In genomic region chr4:80471701-80472100, GRCh38 we compare ENCODE assay signal across 7 cellular contexts.
A peak's percentile ranks its signal among the peaks of the same experiment; 100 is the strongest.
DNase-seq lines count a peak whose midpoint lies in the region; ATAC-seq, FAIRE-seq and TF ChIP-seq lines count a peak whose summit lies in the region.

No MANE protein-coding gene starts in this region.

- H3K4me3 ChIP-seq in IMR-90 (ENCODE audit: insufficient read depth, low read depth, low read length) (peak overlapping the region; percentile 19), SK-N-SH (ENCODE audit: low read depth in 2 of 2, low read length in 1 of 2) (peak overlapping the region; percentile 35 to 47; a peak in 3 of 4 replicates), keratinocyte (ENCODE audit: control insufficient read depth in 2 of 3, extremely low read depth in 1 of 3, insufficient read depth in 2 of 3, low read depth in 1 of 3, low read length in 3 of 3) (no peak overlapping the region), upper lobe of left lung (peak overlapping the region in 3 of 4 donors; percentile 20 to 30 (median 26)), testis (no peak overlapping the region)

- intact Hi-C loops in IMR-90 (cut with micrococcal nuclease) (no loop called here), testis (cut with DNase I; ENCODE audit: low total_unique reads) (no loop called here)

- peak overlapping the region; percentile 1; the same call in 1 of the 2 replicates for H3K27ac ChIP-seq in IMR-90 (ENCODE audit: insufficient read depth, low read length)
- H3K27ac ChIP-seq in SK-N-SH (ENCODE audit: low read depth in 2 of 2, low read length in 1 of 2) = peak overlapping the region; percentile 33 to 43; a peak in 2 of 4 replicates
- no peak overlapping the region for H3K27ac ChIP-seq in keratinocyte (ENCODE audit: control insufficient read depth, insufficient read depth, low read length)
- no peak overlapping the region for H3K27ac ChIP-seq in upper lobe of left lung
- no peak overlapping the region for H3K27ac ChIP-seq in testis

- H2BK20ac ChIP-seq in IMR-90 (ENCODE audit: low read depth, low read length) = no peak overlapping the region

- H3F3A ChIP-seq in SK-N-SH (replicated peaks; ENCODE audit: insufficient read depth) = no peaks in the 10 kb centered on the region

- dilution Hi-C loops in IMR-90 (cut with HindIII; ENCODE audit: low sequenced_read_pairs, unreplicated experiment) (no loop called here), keratinocyte (cut with MboI; ENCODE audit: extremely low pct_ligation_motif_present, low sequenced_read_pairs) (no loop called here)

- H3K56ac ChIP-seq in IMR-90 (ENCODE audit: extremely low read depth, insufficient read depth, low read length) = no peak overlapping the region

- H2BK15ac ChIP-seq in IMR-90 (ENCODE audit: low read depth, low read length) = no peak overlapping the region

- no peaks in the 10 kb centered on the region for H3K36me3 ChIP-seq in IMR-90 (ENCODE audit: control insufficient read depth, insufficient read depth, low read length)
- no peaks in the 10 kb centered on the region for H3K36me3 ChIP-seq in SK-N-SH (replicated peaks in 1 of 2; ENCODE audit: control insufficient read depth in 1 of 2, insufficient read depth in 2 of 2, low read length in 1 of 2)
- H3K36me3 ChIP-seq in keratinocyte (ENCODE audit: control insufficient read depth in 2 of 2, extremely low read depth in 1 of 2, insufficient read depth in 2 of 2, low read length in 2 of 2) = no peaks in the 10 kb centered on the region
- H3K36me3 ChIP-seq in upper lobe of left lung = no peaks in the 10 kb centered on the region
- H3K36me3 ChIP-seq in testis (ENCODE audit: low read depth, missing control alignments) = no peaks in the 10 kb centered on the region

- TF ChIP-seq POLR2A in IMR-90 (IDR thresholded peaks at IDR 0.05; ENCODE audit: low read depth, low read length) (no peak), upper lobe of left lung (IDR thresholded peaks at IDR 0.05) (no peak), testis (IDR thresholded peaks at IDR 0.05) (no peak)

- peak overlapping the region; percentile 35 to 61; a peak in 1 of 4 replicates for H4K8ac ChIP-seq in IMR-90 (ENCODE audit: low read depth in 2 of 2, low read length in 2 of 2)

- ATAC-seq in IMR-90 (ENCODE audit: low read depth) (peak; percentile 92), upper lobe of left lung (ENCODE audit: low FRiP score in 2 of 2) (peak in 1 of 2 donors; percentile 61), GM21526 (IDR thresholded peaks at IDR 0.05; ENCODE audit: low FRiP score, unreplicated experiment) (no peak)

- H2AK5ac ChIP-seq in IMR-90 (ENCODE audit: low read depth, low read length) = no peak overlapping the region

- CTCF ChIA-PET in IMR-90 (lab: Yijun Ruan, JAX) (interaction anchor here (1.0 kb wide), 1 partner anchor 105 kb away, joined by 3 read pairs; no protein-coding TSS in a partner anchor), SK-N-SH (lab: Yijun Ruan, JAX) (no interaction called here)

- no peak for TF ChIP-seq CTCF in IMR-90 (conservative IDR thresholded peaks at IDR 0.05; ENCODE audit: low read depth, low read length)
- no peak for TF ChIP-seq CTCF in SK-N-SH (IDR thresholded peaks at IDR 0.05)
- no peak for TF ChIP-seq CTCF in keratinocyte (optimal IDR thresholded peaks at IDR 0.05 in 1 of 3, IDR thresholded peaks at IDR 0.05 in 1 of 3, conservative IDR thresholded peaks at IDR 0.05 in 1 of 3; ENCODE audit: extremely low read depth in 1 of 3, insufficient read depth in 2 of 3, low read length in 3 of 3)
- TF ChIP-seq CTCF in upper lobe of left lung (IDR thresholded peaks at IDR 0.05) = no peak
- no peak for TF ChIP-seq CTCF in testis (IDR thresholded peaks at IDR 0.05)

- H2BK120ac ChIP-seq in IMR-90 (ENCODE audit: low read depth, low read length) = no peak overlapping the region

- no peaks in the 10 kb centered on the region for H3K9me3 ChIP-seq in IMR-90 (ENCODE audit: control insufficient read depth, insufficient read depth, low read length)
- H3K9me3 ChIP-seq in SK-N-SH = no peaks in the 10 kb centered on the region
- H3K9me3 ChIP-seq in keratinocyte (ENCODE audit: control insufficient read depth, low read depth, low read length) = no peaks in the 10 kb centered on the region
- no peaks in the 10 kb centered on the region for H3K9me3 ChIP-seq in upper lobe of left lung
- H3K9me3 ChIP-seq in testis = no peaks in the 10 kb centered on the region

- in situ Hi-C loops in IMR-90 (cut with MboI; ENCODE audit: low sequenced_read_pairs) = no loop called here

- H3K14ac ChIP-seq in IMR-90 (replicated peaks; ENCODE audit: low read depth, low read length) = peak overlapping the region; percentile 44

- peak overlapping the region; percentile 87 for H2AK9ac ChIP-seq in IMR-90 (replicated peaks; ENCODE audit: low read depth, low read length, poor library complexity)

- 0 out of 2 replicates have a peak overlapping the region, but pooled peaks have one; percentile 24 for H3K23ac ChIP-seq in IMR-90 (ENCODE audit: low read depth, low read length)

- TF ChIP-seq EP300 in SK-N-SH (IDR thresholded peaks at IDR 0.05; ENCODE audit: borderline replicate concordance in 1 of 2, low read depth in 1 of 2, low read length in 1 of 2) (no peak), upper lobe of left lung (IDR thresholded peaks at IDR 0.05) (no peak)

- 27% methylated on average over 3 of the region's 9 CpGs; no CpG with 5 or more reads in 1 of the 2 experiments for WGBS in IMR-90 (ENCODE audit: extremely low coverage in 2 of 2, insufficient read length in 1 of 2), 2 experiments
- 21% methylated on average over 9 of the region's 9 CpGs for WGBS in SK-N-SH (ENCODE audit: low lambda C conversion rate)
- 29 to 33% methylated on average over 9 of the region's 9 CpGs for WGBS in upper lobe of left lung, 2 donors
- 33 to 56% methylated on average over 9 of the region's 9 CpGs for WGBS in testis, 2 donors

- H4K91ac ChIP-seq in IMR-90 (ENCODE audit: insufficient read depth, low read depth, low read length) = no peak overlapping the region; the same call in 1 of the 2 replicates

- H3K4me1 ChIP-seq in IMR-90 (ENCODE audit: control insufficient read depth, insufficient read depth, low read length) (peaks cover under 1% of the 10 kb centered on the region), SK-N-SH (ENCODE audit: control insufficient read depth in 1 of 2, insufficient read depth in 2 of 2, low read depth in 1 of 2, low read length in 1 of 2) (no peaks in the 10 kb centered on the region; a peak in 1 of 4 replicates), keratinocyte (ENCODE audit: control insufficient read depth, extremely low read depth, insufficient read depth, low read length) (no peaks in the 10 kb centered on the region), upper lobe of left lung (no peaks in the 10 kb centered on the region), testis (no peaks in the 10 kb centered on the region)

- DNase-seq in IMR-90 (peak; percentile 67), SK-N-SH (no peak), keratinocyte (ENCODE audit: low read depth, low spot score) (no peak), upper lobe of left lung (peak; percentile 8 to 63), NK-92 (lab: John Stamatoyannopoulos, UW; ENCODE audit: unreplicated experiment) (no peak), testis (no peak)

- no peaks in the 10 kb centered on the region for H3K79me2 ChIP-seq in SK-N-SH (ENCODE audit: insufficient read depth)
- no peaks in the 10 kb centered on the region for H3K79me2 ChIP-seq in keratinocyte (ENCODE audit: control insufficient read depth, insufficient read depth, low read length)

- H3K9me2 ChIP-seq in SK-N-SH = no peaks in the 10 kb centered on the region; the same call in 1 of the 2 replicates

- H4K20me1 ChIP-seq in IMR-90 (ENCODE audit: insufficient read depth, low read length) (no peaks in the 10 kb centered on the region), SK-N-SH (ENCODE audit: insufficient read depth) (no peaks in the 10 kb centered on the region), keratinocyte (ENCODE audit: control insufficient read depth, extremely low read depth, insufficient read depth, low read length) (no peaks in the 10 kb centered on the region)

- BruUV-seq in IMR-90 (replicated peaks; lab: Mats Ljungman, UMichigan) = no TSS peak

- H3K9ac ChIP-seq in IMR-90 (ENCODE audit: low read depth, low read length) = peak overlapping the region; percentile 30
- H3K9ac ChIP-seq in SK-N-SH = peak overlapping the region; percentile 22; the same call in 1 of the 2 replicates
- no peak overlapping the region for H3K9ac ChIP-seq in keratinocyte (ENCODE audit: control insufficient read depth, extremely low read depth, insufficient read depth, low read length)

- no peak overlapping the region; the same call in 1 of the 2 replicates for H3K4ac ChIP-seq in IMR-90 (ENCODE audit: low read depth, low read length)

- H3K9me1 ChIP-seq in IMR-90 (ENCODE audit: insufficient read depth, low read length) = no peaks in the 10 kb centered on the region; the same call in 1 of the 2 replicates
- no peaks in the 10 kb centered on the region for H3K9me1 ChIP-seq in keratinocyte (ENCODE audit: control insufficient read depth, extremely low read depth, insufficient read depth, low read length)

- H3K79me1 ChIP-seq in IMR-90 (ENCODE audit: low read depth in 1 of 2, low read length in 2 of 2) = no peaks in the 10 kb centered on the region

- TF ChIP-seq RAD21 in IMR-90 (IDR thresholded peaks at IDR 0.05; ENCODE audit: low read length) = no peak; the same call in 1 of the 2 replicates
- TF ChIP-seq RAD21 in SK-N-SH (IDR thresholded peaks at IDR 0.05; ENCODE audit: low read length) = no peak

- H2AFZ ChIP-seq in IMR-90 (replicated peaks; ENCODE audit: low read length, poor library complexity) (peak overlapping the region; percentile 83), SK-N-SH (ENCODE audit: low read depth) (peak overlapping the region; percentile 75), keratinocyte (ENCODE audit: control insufficient read depth, low read length) (peak overlapping the region; percentile 85)

- H4K5ac ChIP-seq in IMR-90 (ENCODE audit: low read depth, low read length) = no peak overlapping the region

- no peak overlapping the region for H3K18ac ChIP-seq in IMR-90 (ENCODE audit: low read depth, low read length)

- no peaks in the 10 kb centered on the region for H3K27me3 ChIP-seq in IMR-90 (ENCODE audit: control insufficient read depth, insufficient read depth, low read length)
- no peaks in the 10 kb centered on the region for H3K27me3 ChIP-seq in SK-N-SH (ENCODE audit: insufficient read depth)
- H3K27me3 ChIP-seq in keratinocyte (ENCODE audit: control insufficient read depth, extremely low read depth, insufficient read depth, low read length) = no peaks in the 10 kb centered on the region
- H3K27me3 ChIP-seq in upper lobe of left lung = no peaks in the 10 kb centered on the region
- H3K27me3 ChIP-seq in testis = no peaks in the 10 kb centered on the region

- POLR2A ChIA-PET in IMR-90 (lab: Charles Lee; ENCODE audit: unreplicated experiment) (no interaction called here), SK-N-SH (lab: Yijun Ruan, JAX) (no interaction called here)

- H3K4me2 ChIP-seq in IMR-90 (ENCODE audit: low read depth, low read length) = peak overlapping the region; percentile 77
- peak overlapping the region; percentile 72 for H3K4me2 ChIP-seq in SK-N-SH
- H3K4me2 ChIP-seq in keratinocyte (ENCODE audit: control insufficient read depth, extremely low read depth, insufficient read depth, low read depth, low read length) = peak overlapping the region; percentile 44

- no peak overlapping the region for H2BK5ac ChIP-seq in IMR-90 (ENCODE audit: low read depth, low read length, poor library complexity, severe bottlenecking)

- no peak for FAIRE-seq in keratinocyte (lab: Jason Lieb, UNC)

TF ChIP-seq in SK-N-SH, 30 proteins besides CTCF, POLR2A, EP300 and RAD21 (continues in another document):
- no peak for TF ChIP-seq SMC3 (IDR thresholded peaks at IDR 0.05; ENCODE audit: low read depth, low read length)

Comparison
In these comparisons a context has a peak if more than half of its experiments do, and no peak if none do; other contexts are left out.
1. DNase-seq: peak in IMR-90 (single experiment) and upper lobe of left lung (2 of 2); none in SK-N-SH (single experiment), keratinocyte (single experiment), NK-92 (single experiment) and testis (single experiment).
2. H3K27ac ChIP-seq: peak in IMR-90 (single experiment) and SK-N-SH (2 of 2); none in keratinocyte (single experiment), upper lobe of left lung (0 of 4) and testis (0 of 2).
3. H3K4me3 ChIP-seq: peak in IMR-90 (single experiment), SK-N-SH (2 of 2) and upper lobe of left lung (3 of 4); none in keratinocyte (0 of 3) and testis (0 of 2).
4. Peak in every context shown above with its lines, with median percentiles within 50 percentile points of each other: H2AFZ ChIP-seq and H3K4me2 ChIP-seq.